10 cellular contexts compared by ENCODE assay signal in the genomic region with DNA sequence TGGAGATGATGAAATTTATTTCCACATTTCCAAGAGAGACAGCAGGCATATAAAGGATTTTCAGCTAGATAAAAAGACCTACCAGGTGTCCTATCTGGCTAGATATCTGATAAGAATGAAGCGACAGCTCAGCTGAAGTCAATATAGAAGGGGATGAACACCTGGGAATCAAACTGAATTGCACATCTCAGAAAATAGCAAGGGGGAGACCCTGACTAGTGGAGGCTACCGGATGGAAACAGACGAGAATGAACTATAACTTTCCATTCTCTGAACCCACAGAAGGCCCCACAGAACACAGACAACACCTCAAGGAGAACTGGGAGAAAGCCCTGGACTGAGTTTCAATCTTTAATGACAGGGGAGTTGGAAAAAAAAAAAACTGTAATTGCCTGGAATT. TPM values are rescaled to one million over a fixed set of nuclear protein-coding genes. Genes with fewer than 3 reads are reported as not detected.
DNase-seq lines count a peak whose midpoint lies in the region; ATAC-seq and TF ChIP-seq lines count a peak whose summit lies in the region.
"Had no signal": no experiment of that assay in that cellular context is flagged by ENCODE, and none has a peak within 500 bp of the region (broad histone marks: within the 10 kb centered on the region; RNA-seq: fewer than 3 reads in every experiment).

No MANE protein-coding gene starts in this region.

- H3K9me3 ChIP-seq in left ventricle myocardium inferior (replicated peaks): no peaks in the 10 kb centered on the region
- H3K9me3 ChIP-seq in upper lobe of right lung: no peaks in the 10 kb centered on the region
- H3K9me3 ChIP-seq in SK-N-SH: no peaks in the 10 kb centered on the region
- H3K9me3 ChIP-seq in WERI-Rb-1 (ENCODE audit: severe bottlenecking): no peaks in the 10 kb centered on the region
- H3K9me3 ChIP-seq: Peyer's patch, right lobe of liver had no signal

- peaks cover 44% of the 10 kb centered on the region for H3K36me3 Mint-ChIP-seq in activated T-helper 2 cell treated with anti-CD3 and anti-CD28 coated beads, Interferon-gamma antibody, Interleukin-2, Interleukin-4, amounts not matched to agents 10 μg/mL and 5 μg/mL and 100 μg/mL, durations not matched to agents 14 hours and 24 hours and 36 hours (ENCODE audit: low read depth)

- DNase-seq in left ventricle myocardium inferior: no peak
- DNase-seq in left ventricle myocardium superior: no peak
- no peak for DNase-seq in activated T-helper 2 cell treated with anti-CD3 and anti-CD28 coated beads, Interferon-gamma antibody, Interleukin-2, Interleukin-4, amounts not matched to agents 10 μg/mL and 5 μg/mL and 100 μg/mL, durations not matched to agents 14 hours and 24 hours and 36 hours (ENCODE audit: low spot score)
- no peak for DNase-seq in upper lobe of right lung
- no peak for DNase-seq in SK-N-SH
- DNase-seq in HK-2 (ENCODE audit: unreplicated experiment): no peak
- DNase-seq in WERI-Rb-1: no peak
- DNase-seq: Peyer's patch, right lobe of liver had no signal

- H3K4me3 Mint-ChIP-seq in activated T-helper 2 cell treated with anti-CD3 and anti-CD28 coated beads, Interferon-gamma antibody, Interleukin-2, Interleukin-4, amounts not matched to agents 10 μg/mL and 5 μg/mL and 100 μg/mL, durations not matched to agents 14 hours and 24 hours and 36 hours (ENCODE audit: low read depth): peak overlapping the region; percentile 35

- H3K9me3 Mint-ChIP-seq in activated T-helper 2 cell treated with anti-CD3 and anti-CD28 coated beads, Interferon-gamma antibody, Interleukin-2, Interleukin-4, amounts not matched to agents 10 μg/mL and 5 μg/mL and 100 μg/mL, durations not matched to agents 14 hours and 24 hours and 36 hours: no peaks in the 10 kb centered on the region

- no peaks in the 10 kb centered on the region; the same call in 1 of the 2 replicates for H3K79me2 ChIP-seq in SK-N-SH (ENCODE audit: insufficient read depth)

- intact Hi-C loops in left ventricle myocardium inferior (cut with micrococcal nuclease): no loop called here
- intact Hi-C loops in left ventricle myocardium superior (cut with micrococcal nuclease): no loop called here
- intact Hi-C loops in activated T-helper 2 cell treated with anti-CD3 and anti-CD28 coated beads, Interferon-gamma antibody, Interleukin-2, Interleukin-4, amounts not matched to agents 10 μg/mL and 5 μg/mL and 100 μg/mL, durations not matched to agents 14 hours and 24 hours and 36 hours (cut with micrococcal nuclease): loop anchor here (5.0 kb wide), 1 partner anchor 86 kb away; no protein-coding TSS in a partner anchor
- intact Hi-C loops in upper lobe of right lung (cut with DNase I): no loop called here

- CTCF ChIA-PET in SK-N-SH (lab: Yijun Ruan, JAX): interaction anchor here (1.3 kb wide), 1 partner anchor 12 kb away, joined by 3 read pairs; no protein-coding TSS in a partner anchor

- TF ChIP-seq EP300 in SK-N-SH (IDR thresholded peaks at IDR 0.05; ENCODE audit: borderline replicate concordance in 1 of 2, low read depth in 1 of 2, low read length in 1 of 2): no peak

- TF ChIP-seq CTCF in left ventricle myocardium inferior (IDR thresholded peaks at IDR 0.05; ENCODE audit: borderline replicate concordance): no peak
- TF ChIP-seq CTCF in upper lobe of right lung (IDR thresholded peaks at IDR 0.05): no peak
- no peak for TF ChIP-seq CTCF in SK-N-SH (IDR thresholded peaks at IDR 0.05)
- TF ChIP-seq CTCF in WERI-Rb-1 (IDR thresholded peaks at IDR 0.05; ENCODE audit: low read depth, low read length): no peak

- no peak for TF ChIP-seq RAD21 in SK-N-SH (IDR thresholded peaks at IDR 0.05; ENCODE audit: low read length)

- H3K4me3 ChIP-seq in left ventricle myocardium inferior (peak overlapping the region; percentile 28), upper lobe of right lung (peak overlapping the region; percentile 8), SK-N-SH (ENCODE audit: low read depth in 2 of 2, low read length in 1 of 2) (no peak overlapping the region), WERI-Rb-1 (ENCODE audit: low read depth, low read length) (no peak overlapping the region)

- WGBS in SK-N-SH (ENCODE audit: low lambda C conversion rate): 95% methylated on average over 3 of the region's 3 CpGs

- H3K27ac Mint-ChIP-seq in activated T-helper 2 cell treated with anti-CD3 and anti-CD28 coated beads, Interferon-gamma antibody, Interleukin-2, Interleukin-4, amounts not matched to agents 10 μg/mL and 5 μg/mL and 100 μg/mL, durations not matched to agents 14 hours and 24 hours and 36 hours: peak overlapping the region; percentile 58

- H3K4me1 Mint-ChIP-seq in activated T-helper 2 cell treated with anti-CD3 and anti-CD28 coated beads, Interferon-gamma antibody, Interleukin-2, Interleukin-4, amounts not matched to agents 10 μg/mL and 5 μg/mL and 100 μg/mL, durations not matched to agents 14 hours and 24 hours and 36 hours (ENCODE audit: low read depth): peaks cover 24% of the 10 kb centered on the region

- peak overlapping the region; percentile 37 for H3K27ac ChIP-seq in left ventricle myocardium inferior (replicated peaks)
- H3K27ac ChIP-seq in upper lobe of right lung: peak overlapping the region; percentile 28
- no peak overlapping the region for H3K27ac ChIP-seq in SK-N-SH (ENCODE audit: low read depth in 2 of 2, low read length in 1 of 2)
- no peak overlapping the region for H3K27ac ChIP-seq in WERI-Rb-1
- H3K27ac ChIP-seq: right lobe of liver had no signal

- H3K9ac ChIP-seq in SK-N-SH: no peak overlapping the region

- H3K36me3 ChIP-seq in left ventricle myocardium inferior (peaks cover 90% of the 10 kb centered on the region), upper lobe of right lung (peaks cover 44% of the 10 kb centered on the region), SK-N-SH (replicated peaks in 1 of 2; ENCODE audit: control insufficient read depth in 1 of 2, insufficient read depth in 2 of 2, low read length in 1 of 2) (peaks cover 39 to 68% of the 10 kb centered on the region in 2 experiments), WERI-Rb-1 (peaks cover 31% of the 10 kb centered on the region)
- H3K36me3 ChIP-seq: right lobe of liver had no signal

- H2AFZ ChIP-seq in SK-N-SH (ENCODE audit: low read depth): no peak overlapping the region

- no peak overlapping the region for H3K4me2 ChIP-seq in SK-N-SH

- H3K9me2 ChIP-seq in SK-N-SH: no peaks in the 10 kb centered on the region

- no peaks in the 10 kb centered on the region for H3K27me3 ChIP-seq in left ventricle myocardium inferior (ENCODE audit: low read depth)
- no peaks in the 10 kb centered on the region for H3K27me3 ChIP-seq in upper lobe of right lung
- H3K27me3 ChIP-seq in SK-N-SH (ENCODE audit: insufficient read depth): no peaks in the 10 kb centered on the region
- no peaks in the 10 kb centered on the region for H3K27me3 ChIP-seq in WERI-Rb-1 (ENCODE audit: insufficient read depth, low read depth, severe bottlenecking)
- H3K27me3 ChIP-seq: Peyer's patch, right lobe of liver had no signal

- no peaks in the 10 kb centered on the region for H3K4me1 ChIP-seq in left ventricle myocardium inferior
- H3K4me1 ChIP-seq in upper lobe of right lung: peaks cover 4% of the 10 kb centered on the region
- H3K4me1 ChIP-seq in SK-N-SH (ENCODE audit: control insufficient read depth in 1 of 2, insufficient read depth in 2 of 2, low read depth in 1 of 2, low read length in 1 of 2): no peaks in the 10 kb centered on the region
- H3K4me1 ChIP-seq: right lobe of liver had no signal

- ATAC-seq in left ventricle myocardium superior: no peak
- ATAC-seq in HG03103 (IDR thresholded peaks at IDR 0.05; ENCODE audit: low read depth, unreplicated experiment): peak; percentile 55
- no peak for ATAC-seq in upper lobe of right lung

- POLR2A ChIA-PET in SK-N-SH (lab: Yijun Ruan, JAX): no interaction called here

- no peaks in the 10 kb centered on the region for H3K27me3 Mint-ChIP-seq in activated T-helper 2 cell treated with anti-CD3 and anti-CD28 coated beads, Interferon-gamma antibody, Interleukin-2, Interleukin-4, amounts not matched to agents 10 μg/mL and 5 μg/mL and 100 μg/mL, durations not matched to agents 14 hours and 24 hours and 36 hours (ENCODE audit: low read depth)

- H4K20me1 ChIP-seq in SK-N-SH (ENCODE audit: insufficient read depth): no peaks in the 10 kb centered on the region

- H3F3A ChIP-seq in SK-N-SH (replicated peaks; ENCODE audit: insufficient read depth): peaks cover 3% of the 10 kb centered on the region

TF ChIP-seq in SK-N-SH, 30 proteins besides CTCF, POLR2A, EP300 and RAD21 (continues in another document):
- no peak for TF ChIP-seq EZH2phosphoT487 (IDR thresholded peaks at IDR 0.05; ENCODE audit: borderline replicate concordance, low read depth)
- TF ChIP-seq, protein P1, sequence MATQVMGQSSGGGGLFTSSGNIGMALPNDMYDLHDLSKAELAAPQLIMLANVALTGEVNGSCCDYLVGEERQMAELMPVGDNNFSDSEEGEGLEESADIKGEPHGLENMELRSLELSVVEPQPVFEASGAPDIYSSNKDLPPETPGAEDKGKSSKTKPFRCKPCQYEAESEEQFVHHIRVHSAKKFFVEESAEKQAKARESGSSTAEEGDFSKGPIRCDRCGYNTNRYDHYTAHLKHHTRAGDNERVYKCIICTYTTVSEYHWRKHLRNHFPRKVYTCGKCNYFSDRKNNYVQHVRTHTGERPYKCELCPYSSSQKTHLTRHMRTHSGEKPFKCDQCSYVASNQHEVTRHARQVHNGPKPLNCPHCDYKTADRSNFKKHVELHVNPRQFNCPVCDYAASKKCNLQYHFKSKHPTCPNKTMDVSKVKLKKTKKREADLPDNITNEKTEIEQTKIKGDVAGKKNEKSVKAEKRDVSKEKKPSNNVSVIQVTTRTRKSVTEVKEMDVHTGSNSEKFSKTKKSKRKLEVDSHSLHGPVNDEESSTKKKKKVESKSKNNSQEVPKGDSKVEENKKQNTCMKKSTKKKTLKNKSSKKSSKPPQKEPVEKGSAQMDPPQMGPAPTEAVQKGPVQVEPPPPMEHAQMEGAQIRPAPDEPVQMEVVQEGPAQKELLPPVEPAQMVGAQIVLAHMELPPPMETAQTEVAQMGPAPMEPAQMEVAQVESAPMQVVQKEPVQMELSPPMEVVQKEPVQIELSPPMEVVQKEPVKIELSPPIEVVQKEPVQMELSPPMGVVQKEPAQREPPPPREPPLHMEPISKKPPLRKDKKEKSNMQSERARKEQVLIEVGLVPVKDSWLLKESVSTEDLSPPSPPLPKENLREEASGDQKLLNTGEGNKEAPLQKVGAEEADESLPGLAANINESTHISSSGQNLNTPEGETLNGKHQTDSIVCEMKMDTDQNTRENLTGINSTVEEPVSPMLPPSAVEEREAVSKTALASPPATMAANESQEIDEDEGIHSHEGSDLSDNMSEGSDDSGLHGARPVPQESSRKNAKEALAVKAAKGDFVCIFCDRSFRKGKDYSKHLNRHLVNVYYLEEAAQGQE (IDR thresholded peaks at IDR 0.05; ENCODE audit: low read depth, low read length): no peak
- no peak for TF ChIP-seq NFIC (IDR thresholded peaks at IDR 0.05; ENCODE audit: borderline replicate concordance)

RNA-seq across cellular contexts. Expression of gene CPLANE1, which starts 51.1 kb away (rescaled TPM):
- total RNA-seq in left ventricle myocardium inferior (8.3 TPM), left ventricle myocardium superior (10.3 TPM), upper lobe of right lung (18.7 TPM)
- 7.7 and 9.1 TPM in 2 replicates for total RNA-seq in activated T-helper 2 cell treated with anti-CD3 and anti-CD28 coated beads, Interferon-gamma antibody, Interleukin-2, Interleukin-4, amounts not matched to agents 10 μg/mL and 5 μg/mL and 100 μg/mL, durations not matched to agents 14 hours and 24 hours and 36 hours
- 3.6 TPM in 2 replicates for polyA plus RNA-seq in SK-N-SH (2012; rRNA removed)
- 3.1 and 3.9 TPM in 2 replicates for polyA plus RNA-seq in SK-N-SH (2012; cell fraction: cytosol; rRNA removed)
- 7.3 and 12.2 TPM in 2 replicates for polyA plus RNA-seq in SK-N-SH (2012; cell fraction: nucleus; rRNA removed)

Comparison
In these comparisons a context has a peak if more than half of its experiments do, and no peak if none do; other contexts are left out.
1. H3K27ac ChIP-seq: peak in left ventricle myocardium inferior (single experiment) and upper lobe of right lung (single experiment); none in SK-N-SH (0 of 2) and WERI-Rb-1 (single experiment).
2. H3K4me3 ChIP-seq: peak in left ventricle myocardium inferior (single experiment) and upper lobe of right lung (single experiment); none in SK-N-SH (0 of 2) and WERI-Rb-1 (single experiment).